In genomic region chr13:99172951-99173350, GRCh38 we compare ENCODE assay signal across 32 cellular contexts.
"Had no signal": no experiment of that assay in that cellular context is flagged by ENCODE, and none has a peak within 500 bp of the region (broad histone marks: within the 10 kb centered on the region; RNA-seq: fewer than 3 reads in every experiment).

No MANE protein-coding gene starts in this region.

- H3K36me3 ChIP-seq: adrenal gland, ascending aorta, brain microvascular endothelial cell, breast epithelium, cardiac muscle cell had no signal

- H3K4me1 ChIP-seq: ascending aorta, body of pancreas, breast epithelium had no signal

- H3K4me3 ChIP-seq: adrenal gland, ascending aorta, body of pancreas, breast epithelium, cardiac muscle cell had no signal

- DNase-seq: activated effector memory CD4-positive, alpha-beta T cell treated with anti-CD3 and anti-CD28 coated beads, Interleukin-2, amount 50 U/mL, for 16 hours; activated effector memory CD4-positive, alpha-beta T cell treated with Interleukin-2 at 50 U/mL for 16 hours; activated gamma-delta T cell; activated gamma-delta T cell treated with Interleukin-2 at 50 U/mL for 16 hours; activated naive CD4-positive, alpha-beta T cell; activated naive CD4-positive, alpha-beta T cell treated with anti-CD3 and anti-CD28 coated beads for 36 hours; activated naive CD4-positive, alpha-beta T cell treated with anti-CD3 and anti-CD28 coated beads, Interleukin-2, amount 10 ng/mL, durations not matched to agents 7 days and 5 days; activated naive CD4-positive, alpha-beta T cell treated with anti-CD3 and anti-CD28 coated beads, Interleukin-2, amount 50 U/mL, for 16 hours; activated naive CD4-positive, alpha-beta T cell treated with Interleukin-2 at 50 U/mL for 16 hours; activated naive CD8-positive, alpha-beta T cell treated with anti-CD3 and anti-CD28 coated beads for 36 hours; activated naive CD8-positive, alpha-beta T cell treated with anti-CD3 and anti-CD28 coated beads, Interleukin-2, amount 10 ng/mL, durations not matched to agents 7 days and 5 days; activated naive CD8-positive, alpha-beta T cell treated with anti-CD3 and anti-CD28 coated beads, Interleukin-2, amount 50 U/mL, for 24 hours; activated T-cell treated with anti-CD3 and anti-CD28 coated beads, Interleukin-2, amount 50 U/mL, for 1 hour; activated T-cell treated with anti-CD3 and anti-CD28 coated beads, Interleukin-2, amount 50 U/mL, for 24 hours; activated T-cell treated with anti-CD3 and anti-CD28 coated beads, Interleukin-2, amount 50 U/mL, for 4 hours; activated T-cell treated with anti-CD3 and anti-CD28 coated beads, Interleukin-2, amount 50 U/mL, for 48 hours; activated T-cell treated with anti-CD3 and anti-CD28 coated beads, Interleukin-2, amount 50 U/mL, for 72 hours; adrenal gland; amniotic stem cell; amygdala; anterior cingulate cortex; aorta; body of pancreas; brain microvascular endothelial cell; caudate nucleus; central memory CD4-positive, alpha-beta T cell; cerebellar nuclear complex had no signal

- H3K9me3 ChIP-seq: adrenal gland, ascending aorta, body of pancreas, breast epithelium had no signal

- ATAC-seq: activated naive CD4-positive, alpha-beta T cell treated with anti-CD3 and anti-CD28 coated beads, Interleukin-2, amount 50 U/mL, for 72 hours; activated naive CD8-positive, alpha-beta T cell treated with anti-CD3 and anti-CD28 coated beads, Interleukin-2, amount 50 U/mL, for 24 hours; activated T-cell treated with anti-CD3 and anti-CD28 coated beads, Interleukin-2, amount 50 U/mL, for 4 hours; activated T-cell treated with anti-CD3 and anti-CD28 coated beads, Interleukin-2, amount 50 U/mL, for 72 hours; activated T-helper 17 cell treated with anti-CD3 and anti-CD28 coated beads, Interleukin-2, amount 50 U/mL, for 72 hours; body of pancreas had no signal

- H3K27ac ChIP-seq: adrenal gland, ascending aorta, body of pancreas, brain microvascular endothelial cell, breast epithelium, cardiac muscle cell had no signal

- H3K27me3 ChIP-seq: adrenal gland, ascending aorta, body of pancreas, brain microvascular endothelial cell, breast epithelium, cardiac muscle cell had no signal
